19 cellular contexts compared by ENCODE assay signal in genomic region chr1:78419309-78419708, GRCh38.
DNase-seq lines count a peak whose midpoint lies in the region; ATAC-seq, FAIRE-seq and TF ChIP-seq lines count a peak whose summit lies in the region.
"Had no signal": no experiment of that assay in that cellular context is flagged by ENCODE, and none has a peak within 500 bp of the region (broad histone marks: within the 10 kb centered on the region; RNA-seq: fewer than 3 reads in every experiment).

No MANE protein-coding gene starts in this region.

- H3K4me3 ChIP-seq in ACC112 (ENCODE audit: low read depth, low read length), result peak overlapping the region; percentile 47
- H3K4me3 ChIP-seq in HFF-Myc (replicated peaks; ENCODE audit: low read depth, low read length), result no peak overlapping the region
- no peak overlapping the region for H3K4me3 ChIP-seq in fibroblast of villous mesenchyme (ENCODE audit: low read depth, low read length)
- peak overlapping the region in 1 of 4 donors; percentile 19 for H3K4me3 ChIP-seq in tibial nerve
- H3K4me3 ChIP-seq in kidney (ENCODE audit: low read length in 2 of 2), result no peak overlapping the region
- H3K4me3 ChIP-seq: cardiac muscle cell, gastroesophageal sphincter, pancreas, skin epidermis had no signal

- no peaks in the 10 kb centered on the region for H3K79me2 ChIP-seq in ACC112 (ENCODE audit: control insufficient read depth, insufficient read depth, low read length, unreplicated experiment)

- no peak overlapping the region for H3K9ac ChIP-seq in kidney (ENCODE audit: low read length in 2 of 2)

- peak; percentile 92 for ATAC-seq in SK-N-SH treated with all-trans-retinoic acid at 6 μM for 48 hours
- ATAC-seq: effector memory CD8-positive, alpha-beta T cell; gastroesophageal sphincter; pancreas had no signal

- no peaks in the 10 kb centered on the region for H3K4me1 ChIP-seq in ACC112 (ENCODE audit: control insufficient read depth, insufficient read depth, low read length, unreplicated experiment)
- H3K4me1 ChIP-seq in tibial nerve, result peaks cover 0 to 17% (median 2%) of the 10 kb centered on the region in 4 donors
- no peaks in the 10 kb centered on the region for H3K4me1 ChIP-seq in kidney (ENCODE audit: control insufficient read depth in 1 of 2, insufficient read depth in 1 of 2, low read depth in 1 of 2, low read length in 2 of 2)
- H3K4me1 ChIP-seq: gastroesophageal sphincter, pancreas had no signal

- no peaks in the 10 kb centered on the region for H3K27me3 ChIP-seq in ACC112 (ENCODE audit: insufficient read depth, low read length)
- H3K27me3 ChIP-seq in tibial nerve, result no peaks in the 10 kb centered on the region
- H3K27me3 ChIP-seq: cardiac muscle cell, gastroesophageal sphincter, pancreas had no signal

- DNase-seq in HFF-Myc (ENCODE audit: extremely low read depth, low read depth) (peak; percentile 29), fibroblast of villous mesenchyme (ENCODE audit: low read depth) (peak; percentile 60), tibial nerve (ENCODE audit: low spot score in 2 of 2) (no peak), kidney (no peak), NCI-H1694 treated with DMSO at 0.1 percent for 48 hours (lab: John Stamatoyannopoulos, UW) (no peak)
- no peak for DNase-seq in activated effector memory CD4-positive, alpha-beta T cell treated with Interleukin-2 at 50 U/mL for 16 hours
- DNase-seq: activated CD4-positive, alpha-beta T cell treated with anti-CD3 and anti-CD28 coated beads, Interleukin-2, amount 10 ng/mL, durations not matched to agents 7 days and 5 days; activated naive CD4-positive, alpha-beta T cell treated with anti-CD3 and anti-CD28 coated beads, Interleukin-2, amount 50 U/mL, for 16 hours; effector memory CD8-positive, alpha-beta T cell; GOT3; NCI-H146; NCI-H345; pancreas; trophoblast cell had no signal

- no peak for TF ChIP-seq CTCF in HFF-Myc (IDR thresholded peaks at IDR 0.05; ENCODE audit: low read depth, low read length, missing control alignments)
- TF ChIP-seq CTCF in fibroblast of villous mesenchyme (IDR thresholded peaks at IDR 0.05; ENCODE audit: insufficient read depth, low read depth, low read length), result no peak
- TF ChIP-seq CTCF in tibial nerve (IDR thresholded peaks at IDR 0.05), result no peak
- no peak for TF ChIP-seq CTCF in kidney (IDR thresholded peaks at IDR 0.05; ENCODE audit: borderline replicate concordance, extremely low read depth, insufficient read depth)

- H2AFZ ChIP-seq in ACC112 (ENCODE audit: low read length, unreplicated experiment), result peak overlapping the region; percentile 72

- peak in 1 of 2 donors; percentile 39 for TF ChIP-seq EP300 in tibial nerve (IDR thresholded peaks at IDR 0.05)

- 23 to 25% methylated on average over 3 of the region's 3 CpGs for WGBS in tibial nerve, 2 donors

- FAIRE-seq in kidney (lab: Jason Lieb, UNC), result no peak

- H3K27ac ChIP-seq in ACC112 (ENCODE audit: low read depth, low read length) (no peak overlapping the region), tibial nerve (peak overlapping the region in 1 of 4 donors; percentile 29), kidney (ENCODE audit: low read depth in 2 of 2, low read length in 2 of 2) (no peak overlapping the region)
- H3K27ac ChIP-seq: cardiac muscle cell, gastroesophageal sphincter, pancreas had no signal

- no peaks in the 10 kb centered on the region for H3K36me3 ChIP-seq in ACC112 (ENCODE audit: insufficient read depth, low read length)
- H3K36me3 ChIP-seq in tibial nerve, result no peaks in the 10 kb centered on the region
- no peaks in the 10 kb centered on the region for H3K36me3 ChIP-seq in kidney (ENCODE audit: control insufficient read depth in 1 of 2, insufficient read depth in 2 of 2, low read length in 2 of 2)
- H3K36me3 ChIP-seq: cardiac muscle cell, gastroesophageal sphincter, pancreas had no signal

- H3K9me3 ChIP-seq in tibial nerve, result no peaks in the 10 kb centered on the region
- H3K9me3 ChIP-seq in kidney (ENCODE audit: control insufficient read depth in 1 of 2, low read length in 2 of 2), result no peaks in the 10 kb centered on the region
- H3K9me3 ChIP-seq: gastroesophageal sphincter, pancreas had no signal

- intact Hi-C loops in kidney (cut with DNase I), result no loop called here

- TF ChIP-seq POLR2A in tibial nerve (IDR thresholded peaks at IDR 0.05), result no peak

TF ChIP-seq in SK-N-SH treated with all-trans-retinoic acid at 6 μM for 48 hours, 23 proteins besides CTCF, POLR2A, EP300 and RAD21:
- TF ChIP-seq TOX (CRISPR knock-in tag; IDR thresholded peaks at IDR 0.05; ENCODE audit: borderline replicate concordance) (0 out of 2 replicates have a peak, but pooled peaks have one; percentile 37), PPARA (CRISPR knock-in tag; IDR thresholded peaks at IDR 0.05; ENCODE audit: borderline replicate concordance) (no peak), OSR1 (CRISPR knock-in tag; IDR thresholded peaks at IDR 0.05) (no peak)
- TF ChIP-seq, protein P1, sequence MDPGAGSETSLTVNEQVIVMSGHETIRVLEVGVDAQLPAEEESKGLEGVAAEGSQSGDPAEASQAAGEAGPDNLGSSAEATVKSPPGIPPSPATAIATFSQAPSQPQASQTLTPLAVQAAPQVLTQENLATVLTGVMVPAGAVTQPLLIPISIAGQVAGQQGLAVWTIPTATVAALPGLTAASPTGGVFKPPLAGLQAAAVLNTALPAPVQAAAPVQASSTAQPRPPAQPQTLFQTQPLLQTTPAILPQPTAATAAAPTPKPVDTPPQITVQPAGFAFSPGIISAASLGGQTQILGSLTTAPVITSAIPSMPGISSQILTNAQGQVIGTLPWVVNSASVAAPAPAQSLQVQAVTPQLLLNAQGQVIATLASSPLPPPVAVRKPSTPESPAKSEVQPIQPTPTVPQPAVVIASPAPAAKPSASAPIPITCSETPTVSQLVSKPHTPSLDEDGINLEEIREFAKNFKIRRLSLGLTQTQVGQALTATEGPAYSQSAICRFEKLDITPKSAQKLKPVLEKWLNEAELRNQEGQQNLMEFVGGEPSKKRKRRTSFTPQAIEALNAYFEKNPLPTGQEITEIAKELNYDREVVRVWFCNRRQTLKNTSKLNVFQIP (CRISPR knock-in tag; IDR thresholded peaks at IDR 0.05; ENCODE audit: borderline replicate concordance, low read depth), result no peak

Comparison
In these comparisons a context has a peak if more than half of its experiments do, and no peak if none do; other contexts are left out.
1. DNase-seq: peak in HFF-Myc (single experiment) and fibroblast of villous mesenchyme (single experiment); none in tibial nerve (0 of 2), kidney (single experiment), NCI-H1694 treated with DMSO at 0.1 percent for 48 hours (single experiment) and activated effector memory CD4-positive, alpha-beta T cell treated with Interleukin-2 at 50 U/mL for 16 hours (single experiment).